ENCODE assay signal across 8 cellular contexts in genomic region chr6:31665501-31666336, GRCh38. TPM values are rescaled to one million over a fixed set of nuclear protein-coding genes. Genes with fewer than 3 reads are reported as not detected.
DNase-seq lines count a peak whose midpoint lies in the region; TF ChIP-seq lines count a peak whose summit lies in the region.

CSNK2B (plus strand) TSS chr6:31666080; CDS start chr6:31666832, 752 bp downstream.

- TF ChIP-seq EP300 in neural cell (conservative IDR thresholded peaks at IDR 0.05; ENCODE audit: poor library complexity, severe bottlenecking) (no peak), stomach (IDR thresholded peaks at IDR 0.05) (no peak)

- no peaks in the 10 kb centered on the region for H3K9me3 ChIP-seq in neural cell (ENCODE audit: low read length)
- H3K9me3 ChIP-seq in stomach, result no peaks in the 10 kb centered on the region

- peaks cover 34% of the 10 kb centered on the region for H3K79me2 ChIP-seq in neural cell (replicated peaks; ENCODE audit: insufficient read depth, low read length)

- no peaks in the 10 kb centered on the region for H3K9me2 ChIP-seq in neural cell (ENCODE audit: insufficient read depth, low read length)

- H3K9ac ChIP-seq in neural cell (ENCODE audit: low read length), result peak within 1 kb of the TSS; percentile 87

- H3F3A ChIP-seq in neural cell (ENCODE audit: insufficient read depth, low read length, poor library complexity, severe bottlenecking), result no peaks in the 10 kb centered on the region

- DNase-seq in ELR (ENCODE audit: low read depth) (peak; percentile 99), H7 (peak; percentile 98), M059J (ENCODE audit: low read depth) (peak; percentile 100), SHP77 (lab: John Stamatoyannopoulos, UW) (peak; percentile 97 to 98), fibroblast of the aortic adventitia (ENCODE audit: low read depth) (peak; percentile 96), stomach (peak; percentile 99)
- DNase-seq in activated effector memory CD4-positive, alpha-beta T cell treated with Interleukin-2 at 50 U/mL for 16 hours, result peak; percentile 98

- intact Hi-C loops in stomach (cut with DNase I; ENCODE audit: low total_unique reads), result no loop called here

- H3K27ac ChIP-seq in neural cell (ENCODE audit: low read length) (peak within 1 kb of the TSS; percentile 85), stomach (peak within 1 kb of the TSS; percentile 94 to 98 (median 97))

- H2AFZ ChIP-seq in neural cell (ENCODE audit: low read depth, low read length), result peak within 1 kb of the TSS; percentile 65

- peaks cover 39% of the 10 kb centered on the region for H3K36me3 ChIP-seq in H7 (replicated peaks; ENCODE audit: control insufficient read depth, insufficient read depth, low read length)
- no peaks in the 10 kb centered on the region for H3K36me3 ChIP-seq in neural cell (ENCODE audit: insufficient read depth, low read length)
- peaks cover 44 to 61% (median 58%) of the 10 kb centered on the region in 4 donors for H3K36me3 ChIP-seq in stomach

- no peaks in the 10 kb centered on the region for H4K20me1 ChIP-seq in neural cell (ENCODE audit: insufficient read depth)

- TF ChIP-seq POLR2A in stomach (IDR thresholded peaks at IDR 0.05), result no peak

- no peak for TF ChIP-seq CTCF in fibroblast of the aortic adventitia (IDR thresholded peaks at IDR 0.05; ENCODE audit: insufficient read depth, low read length)
- peak; percentile 17 for TF ChIP-seq CTCF in neural cell (IDR thresholded peaks at IDR 0.05; ENCODE audit: poor library complexity, severe bottlenecking)
- TF ChIP-seq CTCF in stomach (IDR thresholded peaks at IDR 0.05), result peak in 1 of 7 experiments; percentile 25

- no peak for TF ChIP-seq RAD21 in neural cell (conservative IDR thresholded peaks at IDR 0.05)

- peak within 1 kb of the TSS; percentile 82 for H3K4me2 ChIP-seq in neural cell (ENCODE audit: low read length)

- 0 to 1% (median 1%) methylated on average over 46 to 63 of the region's 63 CpGs for WGBS in stomach, 5 donors

- H3K4me3 ChIP-seq in H7 (ENCODE audit: insufficient read depth, low read depth, low read length), result peak within 1 kb of the TSS; percentile 94
- H3K4me3 ChIP-seq in fibroblast of the aortic adventitia (ENCODE audit: low read depth, low read length), result peak within 1 kb of the TSS; percentile 94
- H3K4me3 ChIP-seq in neural cell (ENCODE audit: low read length), result peak within 1 kb of the TSS; percentile 88
- H3K4me3 ChIP-seq in stomach, result peak within 1 kb of the TSS; percentile 72 to 98 (median 90)

- no peaks in the 10 kb centered on the region for H3K27me3 ChIP-seq in H7 (ENCODE audit: control insufficient read depth, insufficient read depth, low read length)
- H3K27me3 ChIP-seq in neural cell (ENCODE audit: insufficient read depth, low read depth, low read length), result no peaks in the 10 kb centered on the region
- H3K27me3 ChIP-seq in stomach, result no peaks in the 10 kb centered on the region

- peaks cover 34 to 71% (median 57%) of the 10 kb centered on the region in 4 donors for H3K4me1 ChIP-seq in stomach

TF ChIP-seq in neural cell, 6 proteins besides CTCF, POLR2A, EP300 and RAD21:
- TF ChIP-seq TAF1 (IDR thresholded peaks at IDR 0.05; ENCODE audit: low read depth) (no peak), REST (IDR thresholded peaks at IDR 0.05; ENCODE audit: borderline replicate concordance) (no peak), SMC3 (conservative IDR thresholded peaks at IDR 0.05; ENCODE audit: poor library complexity) (no peak), MXI1 (conservative IDR thresholded peaks at IDR 0.05; ENCODE audit: poor library complexity, severe bottlenecking) (peak; percentile 53), POLR2AphosphoS5 (IDR thresholded peaks at IDR 0.05) (peak; percentile 82), EZH2 (IDR thresholded peaks at IDR 0.05; ENCODE audit: borderline replicate concordance, insufficient read depth, low read length, poor library complexity, severe bottlenecking) (no peak)

RNA-seq across cellular contexts. Expression of gene CSNK2B, which starts in this region (rescaled TPM):
- total RNA-seq in H7 (2014; rRNA removed; shearing (Covaris generic)), result 197 and 224 TPM in 2 replicates
- 645 and 1,183 TPM in 2 replicates for total RNA-seq in M059J (2014; rRNA removed; shearing (Covaris generic))
- total RNA-seq in fibroblast of the aortic adventitia (ENCODE audit: low replicate concordance) (134 and 214 TPM in 2 replicates), stomach (100 to 1,000 TPM in 3 of 5 donors, 10 to 100 TPM in 2; 11.3 to 375 (median 142) TPM)
- polyA plus RNA-seq in neural cell (130 and 135 TPM in 2 replicates), stomach (100 to 1,000 TPM; 152 to 233 (median 181) TPM)
- polyA minus RNA-seq in neural cell, result 86.4 and 95.7 TPM in 2 replicates

Comparison
In these comparisons a context has a peak if more than half of its experiments do, and no peak if none do; other contexts are left out.
1. Peak in every context shown above with its lines: DNase-seq, H3K4me3 ChIP-seq and H3K27ac ChIP-seq.